1 cellular context compared by ENCODE assay signal in the genomic region with DNA sequence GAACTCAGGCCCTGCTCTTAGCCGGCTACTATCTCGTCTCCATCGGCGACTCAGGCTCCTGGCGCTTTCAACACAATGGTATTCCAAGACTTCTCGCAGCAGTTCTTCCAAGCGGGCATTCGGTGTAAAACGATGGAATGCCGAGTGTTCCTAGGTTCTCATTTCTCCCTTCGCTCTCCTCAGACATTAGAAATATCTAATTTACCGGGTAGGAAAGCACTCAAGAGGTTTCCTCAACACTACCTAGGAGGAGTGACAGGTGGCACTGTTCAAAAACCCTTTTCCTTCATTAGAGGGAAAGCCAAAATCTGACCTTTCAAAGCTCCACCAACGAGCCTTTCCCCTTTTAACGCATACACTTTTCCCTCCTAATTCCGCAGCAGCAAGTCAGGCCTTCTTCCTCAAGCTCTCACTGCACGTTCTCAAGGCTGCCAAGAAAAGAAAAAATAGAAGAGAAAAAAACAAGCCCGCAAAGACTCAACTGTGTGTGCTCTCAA.
TF ChIP-seq lines count a peak whose summit lies in the region.

No MANE protein-coding gene starts in this region.

TF ChIP-seq in K562, 482 proteins besides CTCF, POLR2A, EP300 and RAD21 (continued from another document):
- TF ChIP-seq TARDBP (IDR thresholded peaks at IDR 0.05), result no peak
- TF ChIP-seq, protein P1, sequence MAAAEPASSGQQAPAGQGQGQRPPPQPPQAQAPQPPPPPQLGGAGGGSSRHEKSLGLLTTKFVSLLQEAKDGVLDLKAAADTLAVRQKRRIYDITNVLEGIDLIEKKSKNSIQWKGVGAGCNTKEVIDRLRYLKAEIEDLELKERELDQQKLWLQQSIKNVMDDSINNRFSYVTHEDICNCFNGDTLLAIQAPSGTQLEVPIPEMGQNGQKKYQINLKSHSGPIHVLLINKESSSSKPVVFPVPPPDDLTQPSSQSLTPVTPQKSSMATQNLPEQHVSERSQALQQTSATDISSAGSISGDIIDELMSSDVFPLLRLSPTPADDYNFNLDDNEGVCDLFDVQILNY (CRISPR knock-in tag; IDR thresholded peaks at IDR 0.05), result no peak
- TF ChIP-seq, protein P2, sequence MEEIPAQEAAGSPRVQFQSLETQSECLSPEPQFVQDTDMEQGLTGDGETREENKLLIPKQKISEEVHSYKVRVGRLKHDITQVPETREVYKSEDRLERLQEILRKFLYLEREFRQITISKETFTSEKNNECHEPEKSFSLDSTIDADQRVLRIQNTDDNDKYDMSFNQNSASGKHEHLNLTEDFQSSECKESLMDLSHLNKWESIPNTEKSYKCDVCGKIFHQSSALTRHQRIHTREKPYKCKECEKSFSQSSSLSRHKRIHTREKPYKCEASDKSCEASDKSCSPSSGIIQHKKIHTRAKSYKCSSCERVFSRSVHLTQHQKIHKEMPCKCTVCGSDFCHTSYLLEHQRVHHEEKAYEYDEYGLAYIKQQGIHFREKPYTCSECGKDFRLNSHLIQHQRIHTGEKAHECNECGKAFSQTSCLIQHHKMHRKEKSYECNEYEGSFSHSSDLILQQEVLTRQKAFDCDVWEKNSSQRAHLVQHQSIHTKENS (CRISPR knock-in tag; IDR thresholded peaks at IDR 0.05), result no peak
- TF ChIP-seq DPF2 (IDR thresholded peaks at IDR 0.05), result 0 out of 2 replicates have a peak, but pooled peaks have one; percentile 15
- TF ChIP-seq EP400 (IDR thresholded peaks at IDR 0.05), result no peak
- no peak for TF ChIP-seq MAFG (tag; conservative IDR thresholded peaks at IDR 0.05)
- no peak for TF ChIP-seq HNRNPH1 (optimal IDR thresholded peaks at IDR 0.05; ENCODE audit: low read depth, low read length)
- TF ChIP-seq, protein P3, sequence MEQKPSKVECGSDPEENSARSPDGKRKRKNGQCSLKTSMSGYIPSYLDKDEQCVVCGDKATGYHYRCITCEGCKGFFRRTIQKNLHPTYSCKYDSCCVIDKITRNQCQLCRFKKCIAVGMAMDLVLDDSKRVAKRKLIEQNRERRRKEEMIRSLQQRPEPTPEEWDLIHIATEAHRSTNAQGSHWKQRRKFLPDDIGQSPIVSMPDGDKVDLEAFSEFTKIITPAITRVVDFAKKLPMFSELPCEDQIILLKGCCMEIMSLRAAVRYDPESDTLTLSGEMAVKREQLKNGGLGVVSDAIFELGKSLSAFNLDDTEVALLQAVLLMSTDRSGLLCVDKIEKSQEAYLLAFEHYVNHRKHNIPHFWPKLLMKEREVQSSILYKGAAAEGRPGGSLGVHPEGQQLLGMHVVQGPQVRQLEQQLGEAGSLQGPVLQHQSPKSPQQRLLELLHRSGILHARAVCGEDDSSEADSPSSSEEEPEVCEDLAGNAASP (IDR thresholded peaks at IDR 0.05), result no peak
- TF ChIP-seq SRF (CRISPR knock-in tag; IDR thresholded peaks at IDR 0.05), result no peak
- TF ChIP-seq, protein P4, sequence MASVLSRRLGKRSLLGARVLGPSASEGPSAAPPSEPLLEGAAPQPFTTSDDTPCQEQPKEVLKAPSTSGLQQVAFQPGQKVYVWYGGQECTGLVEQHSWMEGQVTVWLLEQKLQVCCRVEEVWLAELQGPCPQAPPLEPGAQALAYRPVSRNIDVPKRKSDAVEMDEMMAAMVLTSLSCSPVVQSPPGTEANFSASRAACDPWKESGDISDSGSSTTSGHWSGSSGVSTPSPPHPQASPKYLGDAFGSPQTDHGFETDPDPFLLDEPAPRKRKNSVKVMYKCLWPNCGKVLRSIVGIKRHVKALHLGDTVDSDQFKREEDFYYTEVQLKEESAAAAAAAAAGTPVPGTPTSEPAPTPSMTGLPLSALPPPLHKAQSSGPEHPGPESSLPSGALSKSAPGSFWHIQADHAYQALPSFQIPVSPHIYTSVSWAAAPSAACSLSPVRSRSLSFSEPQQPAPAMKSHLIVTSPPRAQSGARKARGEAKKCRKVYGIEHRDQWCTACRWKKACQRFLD (CRISPR knock-in tag; IDR thresholded peaks at IDR 0.05), result no peak; the same call in 1 of the 2 replicates
- no peak for TF ChIP-seq MYC (IDR thresholded peaks at IDR 0.05; ENCODE audit: low read depth, low read length)
- no peak for TF ChIP-seq MYC (CRISPR knock-in tag; IDR thresholded peaks at IDR 0.05; ENCODE audit: borderline replicate concordance, low read depth)
- 0 out of 2 replicates have a peak, but pooled peaks have one; percentile 18 for TF ChIP-seq ZNF584 (CRISPR knock-in tag; IDR thresholded peaks at IDR 0.05; ENCODE audit: low read depth)
- no peak for TF ChIP-seq HDAC3 (IDR thresholded peaks at IDR 0.05; ENCODE audit: borderline replicate concordance, partially characterized antibody)
- TF ChIP-seq CBX1 (IDR thresholded peaks at IDR 0.05; ENCODE audit: low read depth), result no peak
- TF ChIP-seq, protein P5, sequence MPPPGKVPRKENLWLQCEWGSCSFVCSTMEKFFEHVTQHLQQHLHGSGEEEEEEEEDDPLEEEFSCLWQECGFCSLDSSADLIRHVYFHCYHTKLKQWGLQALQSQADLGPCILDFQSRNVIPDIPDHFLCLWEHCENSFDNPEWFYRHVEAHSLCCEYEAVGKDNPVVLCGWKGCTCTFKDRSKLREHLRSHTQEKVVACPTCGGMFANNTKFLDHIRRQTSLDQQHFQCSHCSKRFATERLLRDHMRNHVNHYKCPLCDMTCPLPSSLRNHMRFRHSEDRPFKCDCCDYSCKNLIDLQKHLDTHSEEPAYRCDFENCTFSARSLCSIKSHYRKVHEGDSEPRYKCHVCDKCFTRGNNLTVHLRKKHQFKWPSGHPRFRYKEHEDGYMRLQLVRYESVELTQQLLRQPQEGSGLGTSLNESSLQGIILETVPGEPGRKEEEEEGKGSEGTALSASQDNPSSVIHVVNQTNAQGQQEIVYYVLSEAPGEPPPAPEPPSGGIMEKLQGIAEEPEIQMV (tag; conservative IDR thresholded peaks at IDR 0.05; ENCODE audit: low read depth), result no peak
- no peak for TF ChIP-seq SAFB2 (IDR thresholded peaks at IDR 0.05; ENCODE audit: borderline replicate concordance, low read depth, low read length, severe bottlenecking)
- TF ChIP-seq ZFPM2 (CRISPR knock-in tag; IDR thresholded peaks at IDR 0.05), result no peak
- no peak for TF ChIP-seq PPARD (CRISPR knock-in tag; IDR thresholded peaks at IDR 0.05)
- TF ChIP-seq, protein P6, sequence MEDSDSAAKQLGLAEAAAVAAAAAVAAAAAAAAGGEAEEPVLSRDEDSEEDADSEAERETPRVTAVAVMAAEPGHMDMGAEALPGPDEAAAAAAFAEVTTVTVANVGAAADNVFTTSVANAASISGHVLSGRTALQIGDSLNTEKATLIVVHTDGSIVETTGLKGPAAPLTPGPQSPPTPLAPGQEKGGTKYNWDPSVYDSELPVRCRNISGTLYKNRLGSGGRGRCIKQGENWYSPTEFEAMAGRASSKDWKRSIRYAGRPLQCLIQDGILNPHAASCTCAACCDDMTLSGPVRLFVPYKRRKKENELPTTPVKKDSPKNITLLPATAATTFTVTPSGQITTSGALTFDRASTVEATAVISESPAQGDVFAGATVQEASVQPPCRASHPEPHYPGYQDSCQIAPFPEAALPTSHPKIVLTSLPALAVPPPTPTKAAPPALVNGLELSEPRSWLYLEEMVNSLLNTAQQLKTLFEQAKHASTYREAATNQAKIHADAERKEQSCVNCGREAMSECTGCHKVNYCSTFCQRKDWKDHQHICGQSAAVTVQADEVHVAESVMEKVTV (CRISPR knock-in tag; IDR thresholded peaks at IDR 0.05), result 0 out of 2 replicates have a peak, but pooled peaks have one; percentile 21
- TF ChIP-seq PTRF (tag; IDR thresholded peaks at IDR 0.05), result no peak
- TF ChIP-seq BRD9 (IDR thresholded peaks at IDR 0.05; ENCODE audit: low read depth, partially characterized antibody), result peak; percentile 40
- no peak for TF ChIP-seq HCFC1 (IDR thresholded peaks at IDR 0.05; ENCODE audit: low read depth, low read length)
- TF ChIP-seq NUFIP1 (IDR thresholded peaks at IDR 0.05; ENCODE audit: partially characterized antibody), result no peak
- TF ChIP-seq, protein P7, sequence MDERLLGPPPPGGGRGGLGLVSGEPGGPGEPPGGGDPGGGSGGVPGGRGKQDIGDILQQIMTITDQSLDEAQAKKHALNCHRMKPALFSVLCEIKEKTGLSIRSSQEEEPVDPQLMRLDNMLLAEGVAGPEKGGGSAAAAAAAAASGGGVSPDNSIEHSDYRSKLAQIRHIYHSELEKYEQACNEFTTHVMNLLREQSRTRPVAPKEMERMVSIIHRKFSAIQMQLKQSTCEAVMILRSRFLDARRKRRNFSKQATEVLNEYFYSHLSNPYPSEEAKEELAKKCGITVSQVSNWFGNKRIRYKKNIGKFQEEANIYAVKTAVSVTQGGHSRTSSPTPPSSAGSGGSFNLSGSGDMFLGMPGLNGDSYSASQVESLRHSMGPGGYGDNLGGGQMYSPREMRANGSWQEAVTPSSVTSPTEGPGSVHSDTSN (CRISPR knock-in tag; IDR thresholded peaks at IDR 0.05; ENCODE audit: low read depth), result no peak
- TF ChIP-seq, protein P7 (tag; conservative IDR thresholded peaks at IDR 0.05; ENCODE audit: low read depth), result 0 out of 2 replicates have a peak, but pooled peaks have one; percentile 18
- TF ChIP-seq JUND (IDR thresholded peaks at IDR 0.05; ENCODE audit: borderline replicate concordance, low read depth, low read length), result 0 out of 2 replicates have a peak, but pooled peaks have one; percentile 4
- TF ChIP-seq JUND (tag; IDR thresholded peaks at IDR 0.05; ENCODE audit: borderline replicate concordance, low read depth, low read length), result no peak
- TF ChIP-seq LCOR (CRISPR knock-in tag; IDR thresholded peaks at IDR 0.05), result no peak
- peak; percentile 43; the same call in 1 of the 2 replicates for TF ChIP-seq NBN (IDR thresholded peaks at IDR 0.05; ENCODE audit: low read depth)
- TF ChIP-seq, protein P8, sequence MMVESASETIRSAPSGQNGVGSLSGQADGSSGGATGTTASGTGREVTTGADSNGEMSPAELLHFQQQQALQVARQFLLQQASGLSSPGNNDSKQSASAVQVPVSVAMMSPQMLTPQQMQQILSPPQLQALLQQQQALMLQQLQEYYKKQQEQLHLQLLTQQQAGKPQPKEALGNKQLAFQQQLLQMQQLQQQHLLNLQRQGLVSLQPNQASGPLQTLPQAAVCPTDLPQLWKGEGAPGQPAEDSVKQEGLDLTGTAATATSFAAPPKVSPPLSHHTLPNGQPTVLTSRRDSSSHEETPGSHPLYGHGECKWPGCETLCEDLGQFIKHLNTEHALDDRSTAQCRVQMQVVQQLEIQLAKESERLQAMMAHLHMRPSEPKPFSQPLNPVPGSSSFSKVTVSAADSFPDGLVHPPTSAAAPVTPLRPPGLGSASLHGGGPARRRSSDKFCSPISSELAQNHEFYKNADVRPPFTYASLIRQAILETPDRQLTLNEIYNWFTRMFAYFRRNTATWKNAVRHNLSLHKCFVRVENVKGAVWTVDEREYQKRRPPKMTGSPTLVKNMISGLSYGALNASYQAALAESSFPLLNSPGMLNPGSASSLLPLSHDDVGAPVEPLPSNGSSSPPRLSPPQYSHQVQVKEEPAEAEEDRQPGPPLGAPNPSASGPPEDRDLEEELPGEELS (CRISPR knock-in tag; IDR thresholded peaks at IDR 0.05; ENCODE audit: borderline replicate concordance), result no peak
- no peak for TF ChIP-seq ZNF311 (CRISPR knock-in tag; IDR thresholded peaks at IDR 0.05)
- TF ChIP-seq SMARCB1 (IDR thresholded peaks at IDR 0.05; ENCODE audit: insufficient read length, low read depth), result no peak
- TF ChIP-seq FOXJ2 (tag; IDR thresholded peaks at IDR 0.05), result no peak
- TF ChIP-seq POLR3A (IDR thresholded peaks at IDR 0.05; ENCODE audit: borderline replicate concordance, extremely low read depth, insufficient read depth, insufficient read length), result no peak
- TF ChIP-seq, protein P9, sequence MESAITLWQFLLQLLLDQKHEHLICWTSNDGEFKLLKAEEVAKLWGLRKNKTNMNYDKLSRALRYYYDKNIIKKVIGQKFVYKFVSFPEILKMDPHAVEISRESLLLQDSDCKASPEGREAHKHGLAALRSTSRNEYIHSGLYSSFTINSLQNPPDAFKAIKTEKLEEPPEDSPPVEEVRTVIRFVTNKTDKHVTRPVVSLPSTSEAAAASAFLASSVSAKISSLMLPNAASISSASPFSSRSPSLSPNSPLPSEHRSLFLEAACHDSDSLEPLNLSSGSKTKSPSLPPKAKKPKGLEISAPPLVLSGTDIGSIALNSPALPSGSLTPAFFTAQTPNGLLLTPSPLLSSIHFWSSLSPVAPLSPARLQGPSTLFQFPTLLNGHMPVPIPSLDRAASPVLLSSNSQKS (CRISPR knock-in tag; IDR thresholded peaks at IDR 0.05), result no peak
- TF ChIP-seq CBFB (CRISPR knock-in tag; IDR thresholded peaks at IDR 0.05), result no peak
- TF ChIP-seq KLF10 (CRISPR knock-in tag; IDR thresholded peaks at IDR 0.05), result no peak
- TF ChIP-seq, protein P10, sequence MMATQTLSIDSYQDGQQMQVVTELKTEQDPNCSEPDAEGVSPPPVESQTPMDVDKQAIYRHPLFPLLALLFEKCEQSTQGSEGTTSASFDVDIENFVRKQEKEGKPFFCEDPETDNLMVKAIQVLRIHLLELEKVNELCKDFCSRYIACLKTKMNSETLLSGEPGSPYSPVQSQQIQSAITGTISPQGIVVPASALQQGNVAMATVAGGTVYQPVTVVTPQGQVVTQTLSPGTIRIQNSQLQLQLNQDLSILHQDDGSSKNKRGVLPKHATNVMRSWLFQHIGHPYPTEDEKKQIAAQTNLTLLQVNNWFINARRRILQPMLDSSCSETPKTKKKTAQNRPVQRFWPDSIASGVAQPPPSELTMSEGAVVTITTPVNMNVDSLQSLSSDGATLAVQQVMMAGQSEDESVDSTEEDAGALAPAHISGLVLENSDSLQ (IDR thresholded peaks at IDR 0.05), result peak; percentile 76
- TF ChIP-seq WHSC1 (IDR thresholded peaks at IDR 0.05; ENCODE audit: low read length), result no peak
- TF ChIP-seq, protein P11, sequence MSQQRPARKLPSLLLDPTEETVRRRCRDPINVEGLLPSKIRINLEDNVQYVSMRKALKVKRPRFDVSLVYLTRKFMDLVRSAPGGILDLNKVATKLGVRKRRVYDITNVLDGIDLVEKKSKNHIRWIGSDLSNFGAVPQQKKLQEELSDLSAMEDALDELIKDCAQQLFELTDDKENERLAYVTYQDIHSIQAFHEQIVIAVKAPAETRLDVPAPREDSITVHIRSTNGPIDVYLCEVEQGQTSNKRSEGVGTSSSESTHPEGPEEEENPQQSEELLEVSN (IDR thresholded peaks at IDR 0.05; ENCODE audit: borderline replicate concordance in 1 of 2, extremely low read depth in 1 of 2, insufficient read depth in 1 of 2, insufficient read length in 1 of 2, low read depth in 1 of 2, low read length in 1 of 2, poor library complexity in 1 of 2, severe bottlenecking in 1 of 2), result no peak
- no peak for TF ChIP-seq NR2C1 (IDR thresholded peaks at IDR 0.05)
- TF ChIP-seq NR2C1 (tag; IDR thresholded peaks at IDR 0.05), result peak; percentile 18
- TF ChIP-seq ATF1 (CRISPR knock-in tag; IDR thresholded peaks at IDR 0.05), result no peak
- no peak for TF ChIP-seq ATF1 (tag; IDR thresholded peaks at IDR 0.05)
- no peak for TF ChIP-seq XRCC3 (IDR thresholded peaks at IDR 0.05)
- 0 out of 2 replicates have a peak, but pooled peaks have one; percentile 23 for TF ChIP-seq CC2D1A (IDR thresholded peaks at IDR 0.05)
- no peak for TF ChIP-seq ZNF507 (tag; conservative IDR thresholded peaks at IDR 0.05)
